1 cellular context compared by ENCODE assay signal in the genomic region with DNA sequence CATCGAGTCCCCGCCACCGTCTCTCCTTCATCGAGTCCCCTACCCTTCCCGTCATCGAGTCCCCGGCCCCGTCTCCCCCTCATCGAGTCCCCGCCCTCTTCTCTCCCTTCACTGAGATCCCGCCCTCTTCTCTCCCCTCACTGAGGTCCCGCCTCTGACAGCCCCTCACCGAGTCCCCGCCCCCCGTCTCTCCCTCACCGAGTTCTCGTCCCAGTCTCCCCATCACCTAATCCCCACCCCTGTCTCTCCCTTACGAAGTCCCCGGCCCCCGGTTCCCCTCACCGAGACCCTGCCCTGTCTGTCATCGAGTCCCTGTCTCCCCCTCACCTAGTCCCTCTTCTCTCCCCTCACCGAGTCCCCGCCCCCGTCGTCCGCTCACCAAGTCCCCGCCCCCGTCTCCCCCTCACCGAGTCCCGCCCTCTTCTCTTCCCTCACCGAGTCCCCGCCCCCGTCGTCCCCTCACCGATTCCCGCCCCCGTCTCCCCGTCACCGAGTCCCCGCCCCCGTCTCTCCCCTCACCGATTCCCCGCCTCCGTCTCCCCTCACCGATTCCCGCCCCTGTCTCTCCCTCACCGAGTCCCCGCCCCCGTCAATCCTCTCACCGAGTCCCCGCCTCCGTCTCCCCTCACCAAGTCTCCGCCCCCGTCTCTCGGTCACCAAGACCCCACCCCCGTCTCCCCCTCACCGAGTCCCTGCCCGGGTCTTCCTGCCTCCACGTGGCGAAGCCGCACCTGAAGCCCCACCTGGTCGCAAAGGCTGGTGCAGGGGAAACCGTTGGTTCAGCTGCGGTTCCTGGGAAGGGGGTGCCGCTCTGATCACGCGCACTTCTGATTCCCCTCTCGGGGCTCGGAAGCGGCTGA.
TF ChIP-seq lines count a peak whose summit lies in the region.

No MANE protein-coding gene starts in this region.

TF ChIP-seq in HEK293, 187 proteins besides CTCF, POLR2A, EP300 and RAD21 (continued from another document):
- peak; percentile 66 for TF ChIP-seq KLF9 (tag by site-specific recombination; IDR thresholded peaks at IDR 0.05; ENCODE audit: low read depth)
- 0 out of 2 replicates have a peak, but pooled peaks have one; percentile 9 for TF ChIP-seq ZNF398 (tag by site-specific recombination; IDR thresholded peaks at IDR 0.05)
- TF ChIP-seq ZNF10 (tag by site-specific recombination; IDR thresholded peaks at IDR 0.05): peak; percentile 61; the same call in 1 of the 2 replicates
- peak; percentile 48 for TF ChIP-seq PATZ1 (tag by site-specific recombination; IDR thresholded peaks at IDR 0.05)
- no peak for TF ChIP-seq BCL6B (tag by site-specific recombination; IDR thresholded peaks at IDR 0.05)
- no peak for TF ChIP-seq PRDM2 (tag by site-specific recombination; IDR thresholded peaks at IDR 0.05; ENCODE audit: borderline replicate concordance)
- peak; percentile 66 for TF ChIP-seq SP3 (tag by site-specific recombination; IDR thresholded peaks at IDR 0.05)
- TF ChIP-seq SP2 (tag by site-specific recombination; IDR thresholded peaks at IDR 0.05): peak; percentile 56
- TF ChIP-seq ZNF521 (tag by site-specific recombination; IDR thresholded peaks at IDR 0.05): no peak
- no peak for TF ChIP-seq HIC1 (tag by site-specific recombination; IDR thresholded peaks at IDR 0.05)
- TF ChIP-seq ZNF311 (tag by site-specific recombination; IDR thresholded peaks at IDR 0.05; ENCODE audit: borderline replicate concordance): no peak
- peak; percentile 36 for TF ChIP-seq ZFHX2 (tag by site-specific recombination; conservative IDR thresholded peaks at IDR 0.05)
- TF ChIP-seq ZNF610 (tag by site-specific recombination; IDR thresholded peaks at IDR 0.05; ENCODE audit: borderline replicate concordance): no peak
- no peak for TF ChIP-seq ZBTB11 (tag by site-specific recombination; conservative IDR thresholded peaks at IDR 0.05; ENCODE audit: low read depth)
- no peak for TF ChIP-seq MYNN (tag by site-specific recombination; IDR thresholded peaks at IDR 0.05; ENCODE audit: borderline replicate concordance)
- no peak for TF ChIP-seq ZNF155 (tag by site-specific recombination; IDR thresholded peaks at IDR 0.05)
- no peak for TF ChIP-seq ZNF76 (tag by site-specific recombination; IDR thresholded peaks at IDR 0.05; ENCODE audit: borderline replicate concordance, low read depth)
- TF ChIP-seq, protein P1, sequence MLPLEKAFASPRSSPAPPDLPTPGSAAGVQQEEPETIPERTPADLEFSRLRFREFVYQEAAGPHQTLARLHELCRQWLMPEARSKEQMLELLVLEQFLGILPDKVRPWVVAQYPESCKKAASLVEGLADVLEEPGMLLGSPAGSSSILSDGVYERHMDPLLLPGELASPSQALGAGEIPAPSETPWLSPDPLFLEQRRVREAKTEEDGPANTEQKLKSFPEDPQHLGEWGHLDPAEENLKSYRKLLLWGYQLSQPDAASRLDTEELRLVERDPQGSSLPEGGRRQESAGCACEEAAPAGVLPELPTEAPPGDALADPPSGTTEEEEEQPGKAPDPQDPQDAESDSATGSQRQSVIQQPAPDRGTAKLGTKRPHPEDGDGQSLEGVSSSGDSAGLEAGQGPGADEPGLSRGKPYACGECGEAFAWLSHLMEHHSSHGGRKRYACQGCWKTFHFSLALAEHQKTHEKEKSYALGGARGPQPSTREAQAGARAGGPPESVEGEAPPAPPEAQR (tag by site-specific recombination; IDR thresholded peaks at IDR 0.05): no peak
- peak; percentile 44; the same call in 1 of the 2 replicates for TF ChIP-seq KLF1 (tag by site-specific recombination; IDR thresholded peaks at IDR 0.05)
- TF ChIP-seq ZNF211 (tag by site-specific recombination; IDR thresholded peaks at IDR 0.05; ENCODE audit: low read depth): no peak
